Comparison of ENCODE assay signal across 17 cellular contexts in the genomic region with DNA sequence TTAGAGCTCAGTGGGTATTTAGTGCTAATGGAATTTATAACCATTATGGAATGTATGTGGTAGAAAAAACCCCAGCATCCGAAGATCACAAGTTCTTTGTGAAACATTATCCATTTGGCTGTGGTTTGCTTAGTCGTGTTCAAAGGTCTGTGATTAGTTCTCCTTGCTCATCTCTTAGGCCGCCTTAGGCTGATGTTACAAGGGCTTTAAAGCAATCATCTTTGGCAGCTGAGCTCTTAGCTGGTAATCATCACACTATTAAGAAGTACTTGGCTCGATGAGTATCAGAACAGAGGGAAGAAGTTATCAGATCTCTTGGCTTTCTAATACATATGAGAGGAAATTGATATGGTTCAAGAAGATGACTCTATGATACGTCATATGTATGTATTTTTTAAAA.
A peak's percentile ranks its signal among the peaks of the same experiment; 100 is the strongest.
DNase-seq lines count a peak whose midpoint lies in the region; ATAC-seq, FAIRE-seq and TF ChIP-seq lines count a peak whose summit lies in the region.
"Had no signal": no experiment of that assay in that cellular context is flagged by ENCODE, and none has a peak within 500 bp of the region (broad histone marks: within the 10 kb centered on the region; RNA-seq: fewer than 3 reads in every experiment).

No MANE protein-coding gene starts in this region.

- DNase-seq in AG08395 (ENCODE audit: low spot score) (peak; percentile 67), IMR-90 (peak; percentile 80), astrocyte of the spinal cord (ENCODE audit: low read depth, low spot score) (peak; percentile 85), keratinocyte (ENCODE audit: low read depth, low spot score) (peak; percentile 46), middle frontal gyrus (ENCODE audit: extremely low spot score, low spot score) (no peak), medulla oblongata (ENCODE audit: extremely low spot score) (no peak), adrenal gland (no peak), body of pancreas (no peak)
- DNase-seq: activated CD4-positive, alpha-beta T cell treated with anti-CD3 and anti-CD28 coated beads, Interleukin-2, amount 50 U/mL, for 4 hours; activated naive CD4-positive, alpha-beta T cell treated with Interleukin-2 at 50 U/mL for 16 hours; cortex of kidney; glutamatergic neuron; NCI-H345; Peyer's patch; stimulated activated CD4-positive, alpha-beta T cell treated with anti-CD3 and anti-CD28 coated beads, Interleukin-1b, Interleukin-23, amount 100 ng/mL, for 48 hours had no signal

- no peaks in the 10 kb centered on the region for H3K9me3 ChIP-seq in IMR-90 (ENCODE audit: control insufficient read depth, insufficient read depth, low read length)
- H3K9me3 ChIP-seq in keratinocyte (ENCODE audit: control insufficient read depth, low read depth, low read length), result no peaks in the 10 kb centered on the region
- H3K9me3 ChIP-seq in adrenal gland (replicated peaks in 1 of 3), result no peaks in the 10 kb centered on the region
- no peaks in the 10 kb centered on the region for H3K9me3 ChIP-seq in body of pancreas
- H3K9me3 ChIP-seq: BLaER1, Peyer's patch had no signal

- CTCF ChIA-PET in IMR-90 (lab: Yijun Ruan, JAX), result no interaction called here

- no peak overlapping the region for H3K23ac ChIP-seq in IMR-90 (ENCODE audit: low read depth, low read length)

- no peak overlapping the region for H3K56ac ChIP-seq in IMR-90 (ENCODE audit: extremely low read depth, insufficient read depth, low read length)

- intact Hi-C loops in IMR-90 (cut with micrococcal nuclease), result no loop called here
- intact Hi-C loops in adrenal gland (cut with DNase I), result no loop called here
- intact Hi-C loops in body of pancreas (cut with DNase I), result no loop called here

- no peak overlapping the region for H2AFZ ChIP-seq in IMR-90 (replicated peaks; ENCODE audit: low read length, poor library complexity)
- no peak overlapping the region for H2AFZ ChIP-seq in keratinocyte (ENCODE audit: control insufficient read depth, low read length)

- H3K18ac ChIP-seq in IMR-90 (ENCODE audit: low read depth, low read length), result peak overlapping the region; percentile 70; the same call in 1 of the 2 replicates

- H3K27ac ChIP-seq in IMR-90 (ENCODE audit: insufficient read depth, low read length), result no peak overlapping the region
- H3K27ac ChIP-seq in keratinocyte (ENCODE audit: control insufficient read depth, insufficient read depth, low read length), result peak overlapping the region; percentile 64
- H3K27ac ChIP-seq in adrenal gland, result no peak overlapping the region
- no peak overlapping the region for H3K27ac ChIP-seq in body of pancreas
- H3K27ac ChIP-seq: BLaER1, Peyer's patch had no signal

- no CpG with 5 or more reads among the region's 5 CpGs for WGBS in IMR-90 (ENCODE audit: extremely low coverage in 2 of 2, insufficient read length in 1 of 2), 2 experiments
- WGBS in adrenal gland, 4 donors, result 51 to 59% (median 54%) methylated on average over 5 of the region's 5 CpGs
- 38 to 46% methylated on average over 5 of the region's 5 CpGs for WGBS in body of pancreas, 2 donors

- H4K20me1 ChIP-seq in IMR-90 (ENCODE audit: insufficient read depth, low read length), result no peaks in the 10 kb centered on the region
- H4K20me1 ChIP-seq in keratinocyte (ENCODE audit: control insufficient read depth, extremely low read depth, insufficient read depth, low read length), result no peaks in the 10 kb centered on the region
- H4K20me1 ChIP-seq: BLaER1 had no signal

- H3K79me1 ChIP-seq in IMR-90 (ENCODE audit: low read depth in 1 of 2, low read length in 2 of 2), result no peaks in the 10 kb centered on the region

- peak; percentile 98 for FAIRE-seq in keratinocyte (lab: Jason Lieb, UNC)
- FAIRE-seq: G401.6 had no signal

- no peak overlapping the region for H2BK15ac ChIP-seq in IMR-90 (ENCODE audit: low read depth, low read length)

- H2BK20ac ChIP-seq in IMR-90 (ENCODE audit: low read depth, low read length), result no peak overlapping the region

- 0 out of 2 replicates have a peak overlapping the region, but pooled peaks have one; percentile 5 for H3K14ac ChIP-seq in IMR-90 (replicated peaks; ENCODE audit: low read depth, low read length)

- H2BK120ac ChIP-seq in IMR-90 (ENCODE audit: low read depth, low read length), result peak overlapping the region; percentile 16; the same call in 1 of the 2 replicates

- POLR2A ChIA-PET in IMR-90 (lab: Charles Lee; ENCODE audit: unreplicated experiment), result no interaction called here

- H3K36me3 ChIP-seq in IMR-90 (ENCODE audit: control insufficient read depth, insufficient read depth, low read length) (no peaks in the 10 kb centered on the region), keratinocyte (ENCODE audit: control insufficient read depth in 2 of 2, extremely low read depth in 1 of 2, insufficient read depth in 2 of 2, low read length in 2 of 2) (no peaks in the 10 kb centered on the region), adrenal gland (replicated peaks in 1 of 2) (no peaks in the 10 kb centered on the region), body of pancreas (replicated peaks in 1 of 2; ENCODE audit: insufficient read depth in 1 of 2, low read depth in 2 of 2) (no peaks in the 10 kb centered on the region)
- H3K36me3 ChIP-seq: BLaER1, Peyer's patch had no signal

- H3K27me3 ChIP-seq in IMR-90 (ENCODE audit: control insufficient read depth, insufficient read depth, low read length) (no peaks in the 10 kb centered on the region), keratinocyte (ENCODE audit: control insufficient read depth, extremely low read depth, insufficient read depth, low read length) (no peaks in the 10 kb centered on the region), adrenal gland (no peaks in the 10 kb centered on the region), body of pancreas (no peaks in the 10 kb centered on the region)
- H3K27me3 ChIP-seq: BLaER1, Peyer's patch had no signal

- TF ChIP-seq CTCF in IMR-90 (conservative IDR thresholded peaks at IDR 0.05; ENCODE audit: low read depth, low read length) (no peak), astrocyte of the spinal cord (IDR thresholded peaks at IDR 0.05; ENCODE audit: low read depth, low read length) (no peak), keratinocyte (optimal IDR thresholded peaks at IDR 0.05 in 1 of 3, IDR thresholded peaks at IDR 0.05 in 1 of 3, conservative IDR thresholded peaks at IDR 0.05 in 1 of 3; ENCODE audit: extremely low read depth in 1 of 3, insufficient read depth in 2 of 3, low read length in 3 of 3) (no peak), adrenal gland (IDR thresholded peaks at IDR 0.05) (no peak), body of pancreas (IDR thresholded peaks at IDR 0.05) (no peak)

- no peak for TF ChIP-seq RAD21 in IMR-90 (IDR thresholded peaks at IDR 0.05; ENCODE audit: low read length)

- TF ChIP-seq POLR2A in IMR-90 (IDR thresholded peaks at IDR 0.05; ENCODE audit: low read depth, low read length), result no peak
- no peak for TF ChIP-seq POLR2A in adrenal gland (IDR thresholded peaks at IDR 0.05)
- no peak for TF ChIP-seq POLR2A in body of pancreas (IDR thresholded peaks at IDR 0.05)

- H3K4me1 ChIP-seq in IMR-90 (ENCODE audit: control insufficient read depth, insufficient read depth, low read length), result peaks cover 2% of the 10 kb centered on the region; the same call in 1 of the 2 replicates
- peaks cover 21% of the 10 kb centered on the region for H3K4me1 ChIP-seq in keratinocyte (ENCODE audit: control insufficient read depth, extremely low read depth, insufficient read depth, low read length)
- no peaks in the 10 kb centered on the region for H3K4me1 ChIP-seq in adrenal gland (replicated peaks in 1 of 2)
- H3K4me1 ChIP-seq in body of pancreas, result no peaks in the 10 kb centered on the region
- H3K4me1 ChIP-seq: BLaER1, Peyer's patch had no signal

- H3K9me1 ChIP-seq in IMR-90 (ENCODE audit: insufficient read depth, low read length) (no peaks in the 10 kb centered on the region), keratinocyte (ENCODE audit: control insufficient read depth, extremely low read depth, insufficient read depth, low read length) (no peaks in the 10 kb centered on the region)

- no peak overlapping the region for H4K5ac ChIP-seq in IMR-90 (ENCODE audit: low read depth, low read length)

- H4K8ac ChIP-seq in IMR-90 (ENCODE audit: low read depth in 2 of 2, low read length in 2 of 2), result no peak overlapping the region

- H2AK9ac ChIP-seq in IMR-90 (replicated peaks; ENCODE audit: low read depth, low read length, poor library complexity), result no peak overlapping the region

- H3K4me2 ChIP-seq in IMR-90 (ENCODE audit: low read depth, low read length) (peak overlapping the region; percentile 83; the same call in 1 of the 2 replicates), keratinocyte (ENCODE audit: control insufficient read depth, extremely low read depth, insufficient read depth, low read depth, low read length) (peak overlapping the region; percentile 65)
- H3K4me2 ChIP-seq: BLaER1 had no signal

- no TSS peak for BruUV-seq in IMR-90 (replicated peaks; lab: Mats Ljungman, UMichigan)

- H2AK5ac ChIP-seq in IMR-90 (ENCODE audit: low read depth, low read length), result no peak overlapping the region

- dilution Hi-C loops in IMR-90 (cut with HindIII; ENCODE audit: low sequenced_read_pairs, unreplicated experiment), result no loop called here
- dilution Hi-C loops in keratinocyte (cut with MboI; ENCODE audit: extremely low pct_ligation_motif_present, low sequenced_read_pairs), result no loop called here

- no peaks in the 10 kb centered on the region for H3K79me2 ChIP-seq in keratinocyte (ENCODE audit: control insufficient read depth, insufficient read depth, low read length)

- in situ Hi-C loops in IMR-90 (cut with MboI; ENCODE audit: low sequenced_read_pairs) (no loop called here), astrocyte of the spinal cord (cut with HindIII; ENCODE audit: low sequenced_read_pairs) (no loop called here)

- no peak overlapping the region for H2BK5ac ChIP-seq in IMR-90 (ENCODE audit: low read depth, low read length, poor library complexity, severe bottlenecking)

- H3K4ac ChIP-seq in IMR-90 (ENCODE audit: low read depth, low read length), result no peak overlapping the region

- no peak overlapping the region for H3K9ac ChIP-seq in IMR-90 (ENCODE audit: low read depth, low read length)
- peak overlapping the region; percentile 16 for H3K9ac ChIP-seq in keratinocyte (ENCODE audit: control insufficient read depth, extremely low read depth, insufficient read depth, low read length)
- H3K9ac ChIP-seq: BLaER1 had no signal

- no peak overlapping the region for H4K91ac ChIP-seq in IMR-90 (ENCODE audit: insufficient read depth, low read depth, low read length)

- ATAC-seq in IMR-90 (ENCODE audit: low read depth), result peak; percentile 61
- ATAC-seq in body of pancreas, result no peak

- H3K4me3 ChIP-seq in IMR-90 (ENCODE audit: insufficient read depth, low read depth, low read length) (no peak overlapping the region), astrocyte of the spinal cord (ENCODE audit: low read depth, low read length) (no peak overlapping the region), keratinocyte (ENCODE audit: control insufficient read depth in 2 of 3, extremely low read depth in 1 of 3, insufficient read depth in 2 of 3, low read depth in 1 of 3, low read length in 3 of 3) (no peak overlapping the region), adrenal gland (no peak overlapping the region), body of pancreas (no peak overlapping the region)
- H3K4me3 ChIP-seq: BLaER1, Peyer's patch had no signal

TF ChIP-seq in IMR-90, 13 proteins besides CTCF, POLR2A, EP300 and RAD21 (continues in another document):
- TF ChIP-seq FOS (IDR thresholded peaks at IDR 0.05; ENCODE audit: low read depth, low read length), result no peak
- TF ChIP-seq MAFK (IDR thresholded peaks at IDR 0.05; ENCODE audit: low read depth, low read length), result no peak
- no peak for TF ChIP-seq CHD1 (IDR thresholded peaks at IDR 0.05; ENCODE audit: low read depth, low read length)

Comparison
In these comparisons a context has a peak if more than half of its experiments do, and no peak if none do; other contexts are left out.
1. DNase-seq: peak in AG08395 (single experiment), IMR-90 (single experiment), astrocyte of the spinal cord (single experiment) and keratinocyte (single experiment); none in middle frontal gyrus (single experiment), medulla oblongata (single experiment), adrenal gland (0 of 7) and body of pancreas (0 of 4).